10 cellular contexts compared by ENCODE assay signal in genomic region chr21:33198346-33199135, GRCh38. TPM values are rescaled to one million over a fixed set of nuclear protein-coding genes. Genes with fewer than 3 reads are reported as not detected.
DNase-seq lines count a peak whose midpoint lies in the region; ATAC-seq, FAIRE-seq and TF ChIP-seq lines count a peak whose summit lies in the region.
"Had no signal": no experiment of that assay in that cellular context is flagged by ENCODE, and none has a peak within 500 bp of the region (broad histone marks: within the 10 kb centered on the region; RNA-seq: fewer than 3 reads in every experiment).

No MANE protein-coding gene starts in this region.

- FAIRE-seq in small intestine (lab: Jason Lieb, UNC): no peak
- FAIRE-seq: A204.1 had no signal

- no peaks in the 10 kb centered on the region for H3K36me3 ChIP-seq in right lobe of liver
- H3K36me3 ChIP-seq in thyroid gland: no peaks in the 10 kb centered on the region
- H3K36me3 ChIP-seq in Caco-2 (ENCODE audit: control insufficient read depth, insufficient read depth, low read length): no peaks in the 10 kb centered on the region
- no peaks in the 10 kb centered on the region for H3K36me3 ChIP-seq in small intestine (ENCODE audit: control insufficient read depth in 2 of 2, insufficient read depth in 2 of 2, low read length in 2 of 2)

- H3K9me3 Mint-ChIP-seq in Caco-2 (ENCODE audit: unreplicated experiment): no peaks in the 10 kb centered on the region

- H3K36me3 Mint-ChIP-seq in Caco-2 (ENCODE audit: insufficient read depth, unreplicated experiment): no peaks in the 10 kb centered on the region

- H3K4me1 Mint-ChIP-seq in Caco-2 (ENCODE audit: low read depth, unreplicated experiment): peaks cover 13% of the 10 kb centered on the region

- H3K9me3 ChIP-seq in right lobe of liver (no peaks in the 10 kb centered on the region), thyroid gland (no peaks in the 10 kb centered on the region), Caco-2 (no peaks in the 10 kb centered on the region), small intestine (ENCODE audit: control insufficient read depth, low read depth) (no peaks in the 10 kb centered on the region)

- peak overlapping the region; percentile 5 to 64 (median 55) for H3K27ac ChIP-seq in right lobe of liver
- H3K27ac ChIP-seq in thyroid gland: peak overlapping the region in 2 of 3 donors; percentile 9 to 48
- H3K27ac ChIP-seq in small intestine (ENCODE audit: low read depth in 1 of 2, low read length in 1 of 2): peak overlapping the region in 1 of 2 donors; percentile 9
- H3K27ac ChIP-seq: parathyroid adenoma had no signal

- H3K27me3 ChIP-seq in right lobe of liver: no peaks in the 10 kb centered on the region
- no peaks in the 10 kb centered on the region for H3K27me3 ChIP-seq in thyroid gland
- H3K27me3 ChIP-seq in Caco-2 (replicated peaks; ENCODE audit: control insufficient read depth, insufficient read depth, low read length): no peaks in the 10 kb centered on the region
- H3K27me3 ChIP-seq in small intestine (ENCODE audit: control insufficient read depth in 2 of 2, insufficient read depth in 2 of 2, low read length in 2 of 2): no peaks in the 10 kb centered on the region

- H3K27me3 Mint-ChIP-seq in Caco-2 (ENCODE audit: insufficient read depth, unreplicated experiment): no peaks in the 10 kb centered on the region

- 27% methylated on average over 9 of the region's 9 CpGs for WGBS in right lobe of liver (ENCODE audit: insufficient coverage, low coverage, low lambda C conversion rate, missing lambda C conversion rate)
- 62 to 76% methylated on average over 9 of the region's 9 CpGs for WGBS in thyroid gland, 2 donors
- 69 to 74% (median 70%) methylated on average over 9 of the region's 9 CpGs for WGBS in small intestine, 3 donors

- CTCF ChIA-PET in Caco-2 (lab: Charles Lee): interaction anchor here (2.9 kb wide), 1 partner anchor 246 kb away, joined by 10 read pairs; no protein-coding TSS in a partner anchor

- H3K27ac Mint-ChIP-seq in Caco-2 (ENCODE audit: unreplicated experiment): no peak overlapping the region

- no peak overlapping the region for H3K4me3 Mint-ChIP-seq in Caco-2 (ENCODE audit: unreplicated experiment)

- ATAC-seq in right lobe of liver (peak; percentile 58 to 62 (median 61)), GM21515 (IDR thresholded peaks at IDR 0.05; ENCODE audit: unreplicated experiment) (no peak)

- intact Hi-C loops in right lobe of liver (cut with DNase I) (no loop called here), thyroid gland (cut with DNase I) (no loop called here), Caco-2 (cut with micrococcal nuclease; ENCODE audit: unreplicated experiment) (loop anchor here (1.0 kb wide), 2 partner anchors 67 to 176 kb away; no protein-coding TSS in a partner anchor)

- H3K4me1 ChIP-seq in right lobe of liver (peaks cover 0 to 38% (median 13%) of the 10 kb centered on the region in 4 donors), thyroid gland (peaks cover 0 to 23% of the 10 kb centered on the region in 2 donors), Caco-2 (peaks cover 18% of the 10 kb centered on the region), small intestine (ENCODE audit: control insufficient read depth in 2 of 2, insufficient read depth in 1 of 2, low read depth in 1 of 2, low read length in 1 of 2) (peaks cover 7 to 10% of the 10 kb centered on the region in 2 donors)
- H3K4me1 ChIP-seq: parathyroid adenoma had no signal

- DNase-seq in NCI-H2171 treated with DMSO at 0.1 percent for 48 hours (lab: John Stamatoyannopoulos, UW) (peak; percentile 8), NCI-H2171 (lab: John Stamatoyannopoulos, UW) (no peak), amygdala (lab: John Stamatoyannopoulos, UW) (peak in 38 of 56 donors; percentile 10 to 70 (median 35)), right lobe of liver (peak; percentile 65 to 76 (median 68)), thyroid gland (peak; percentile 12 to 19), Caco-2 (no peak), small intestine (no peak)

- TF ChIP-seq POLR2A in right lobe of liver (IDR thresholded peaks at IDR 0.05): no peak
- no peak for TF ChIP-seq POLR2A in thyroid gland (IDR thresholded peaks at IDR 0.05)

- BruUV-seq in Caco-2 (replicated peaks; lab: Mats Ljungman, UMichigan): no TSS peak

- POLR2A ChIA-PET in Caco-2 (lab: Charles Lee): no interaction called here

- H3K4me3 ChIP-seq in right lobe of liver: no peak overlapping the region
- H3K4me3 ChIP-seq in thyroid gland (replicated peaks in 1 of 3): no peak overlapping the region
- H3K4me3 ChIP-seq in Caco-2 (ENCODE audit: low read depth, low read length): no peak overlapping the region
- no peak overlapping the region for H3K4me3 ChIP-seq in small intestine (ENCODE audit: low read depth in 1 of 2, low read length in 2 of 2)

- TF ChIP-seq CTCF in right lobe of liver (IDR thresholded peaks at IDR 0.05): no peak
- no peak for TF ChIP-seq CTCF in thyroid gland (IDR thresholded peaks at IDR 0.05)
- TF ChIP-seq CTCF in Caco-2 (IDR thresholded peaks at IDR 0.05; ENCODE audit: insufficient read depth in 1 of 2, low read depth in 1 of 2, low read length in 1 of 2, severe bottlenecking in 1 of 2, unreplicated experiment in 1 of 2): no peak

RNA-seq across cellular contexts. Expression of gene IFNAR2, which starts 31.2 kb away (rescaled TPM):
- total RNA-seq in right lobe of liver (10 to 100 TPM; 12.4 to 35.5 (median 16.3) TPM), thyroid gland (10 to 100 TPM in 1 of 4 donors, 1 to 10 TPM in 3; 6.6 to 11.0 (median 7.8) TPM), Caco-2 (2022) (33.7 and 36.1 TPM in 2 replicates)
- polyA plus RNA-seq in small intestine: 10 to 100 TPM in 2 of 3 donors, 1 to 10 TPM in 1; 4.9 to 15.8 (median 12.7) TPM

Comparison
In these comparisons a context has a peak if more than half of its experiments do, and no peak if none do; other contexts are left out.
1. DNase-seq: peak in NCI-H2171 treated with DMSO at 0.1 percent for 48 hours (single experiment), amygdala (38 of 56), right lobe of liver (3 of 3) and thyroid gland (2 of 2); none in NCI-H2171 (single experiment), Caco-2 (0 of 2) and small intestine (single experiment).